In genomic region chr3:47123857-47124256, GRCh38 we compare ENCODE assay signal across 24 cellular contexts.
"Had no signal": no experiment of that assay in that cellular context is flagged by ENCODE, and none has a peak within 500 bp of the region (broad histone marks: within the 10 kb centered on the region; RNA-seq: fewer than 3 reads in every experiment).

No MANE protein-coding gene starts in this region.

- H3K27me3 Mint-ChIP-seq: naive thymus-derived CD8-positive, alpha-beta T cell; stimulated activated naive B cell treated with anti-CD40 and anti-IgM and Interleukin-4, amounts not matched to agents 10 μg/mL and 1 μg/mL and 100 μg/mL, for 72 hours had no signal

- H3K36me3 ChIP-seq: ovary had no signal

- H3K9me3 ChIP-seq: lower lobe of right lung, ovary, prostate gland, stomach, testis, thyroid gland, transverse colon, upper lobe of left lung, vagina had no signal

- H3K4me3 Mint-ChIP-seq: naive thymus-derived CD8-positive, alpha-beta T cell; stimulated activated naive B cell treated with anti-CD40 and anti-IgM and Interleukin-4, amounts not matched to agents 10 μg/mL and 1 μg/mL and 100 μg/mL, for 72 hours had no signal

- DNase-seq: kidney glomerular epithelial cell; left cardiac atrium; left ventricle myocardium superior; lower lobe of right lung; mammary epithelial cell; mesenchymal stem cell; naive thymus-derived CD8-positive, alpha-beta T cell; ovary; retina; right cardiac atrium; stimulated activated CD4-positive, alpha-beta T cell treated with anti-CD3 and anti-CD28 coated beads, Interleukin-12 subunit alpha, Interleukin-12 subunit beta, amount 100 ng/mL, for 4 hours; stimulated activated CD4-positive, alpha-beta T cell treated with anti-CD3 and anti-CD28 coated beads, Interleukin-15, amount 100 ng/mL, for 24 hours; stimulated activated CD4-positive, alpha-beta T cell treated with anti-CD3 and anti-CD28 coated beads, Interleukin-2, amount 100 ng/mL, for 24 hours; stimulated activated CD4-positive, alpha-beta T cell treated with anti-CD3 and anti-CD28 coated beads, Interleukin-4, amount 100 ng/mL, for 1 hour; stimulated activated naive B cell treated with anti-CD40 and anti-IgM and Interleukin-4, amounts not matched to agents 10 μg/mL and 1 μg/mL and 100 μg/mL, for 72 hours; stimulated activated naive CD8-positive, alpha-beta T cell treated with anti-CD3 and anti-CD28 coated beads, Interleukin-15, Interleukin-2, amounts not matched to agents 100 U/mL and 50 U/mL, for 24 hours; stomach; testis; thyroid gland; transverse colon; upper lobe of left lung had no signal

- H3K4me1 ChIP-seq: lower lobe of right lung, prostate gland, testis, transverse colon had no signal

- H3K4me3 ChIP-seq: lower lobe of right lung, ovary, prostate gland, skin epidermis, stomach, testis, thyroid gland, transverse colon, upper lobe of left lung, vagina had no signal

- H3K9me3 Mint-ChIP-seq: naive thymus-derived CD8-positive, alpha-beta T cell had no signal

- H3K27ac ChIP-seq: lower lobe of right lung, ovary, prostate gland, skin epidermis, stomach, testis, thyroid gland, transverse colon, upper lobe of left lung, vagina had no signal
